1 cellular context compared by ENCODE assay signal in the genomic region with DNA sequence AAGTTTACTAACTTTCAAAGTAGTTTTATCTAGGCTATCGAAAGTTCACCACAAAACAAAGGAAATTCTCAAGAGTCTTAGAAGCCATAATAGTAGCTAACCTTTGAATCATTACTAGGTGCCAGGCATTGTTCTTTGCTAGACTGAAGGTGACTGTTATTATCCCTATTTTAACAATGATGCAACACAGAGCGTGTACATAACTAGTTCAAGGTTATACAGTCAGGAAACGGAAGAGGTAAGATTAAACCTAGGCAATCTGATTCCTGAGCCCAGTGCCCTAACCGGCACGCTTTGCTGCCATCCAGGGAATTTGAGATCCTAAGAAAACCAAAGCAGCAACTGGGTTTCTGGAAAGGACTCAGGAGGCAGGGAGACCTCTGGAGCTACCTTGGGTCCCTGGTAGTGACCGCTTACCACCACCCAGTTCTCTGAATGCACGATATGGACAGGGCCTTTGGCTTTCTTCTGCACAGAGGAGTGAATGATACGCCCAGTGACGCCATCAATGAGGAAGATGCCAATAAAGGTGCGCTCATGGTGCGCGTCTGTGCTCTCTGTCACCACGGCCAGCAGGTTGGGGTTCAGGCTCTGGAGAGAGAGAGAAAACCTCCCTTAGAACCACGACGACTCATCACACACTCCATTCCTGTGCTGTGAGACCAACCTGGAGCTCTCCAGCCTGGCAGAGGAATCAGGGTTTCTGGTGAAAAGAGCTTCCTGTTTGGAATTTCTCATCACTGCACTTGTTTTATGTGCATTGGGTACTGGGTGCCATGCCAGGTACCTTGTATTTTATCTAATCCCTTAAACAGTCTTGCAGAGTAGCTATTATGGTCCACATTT.
TF ChIP-seq lines count a peak whose summit lies in the region.

No MANE protein-coding gene starts in this region.

TF ChIP-seq in HepG2, 621 proteins besides CTCF, POLR2A, EP300 and RAD21 (continued from another document and continues in another):
- TF ChIP-seq, protein P1, sequence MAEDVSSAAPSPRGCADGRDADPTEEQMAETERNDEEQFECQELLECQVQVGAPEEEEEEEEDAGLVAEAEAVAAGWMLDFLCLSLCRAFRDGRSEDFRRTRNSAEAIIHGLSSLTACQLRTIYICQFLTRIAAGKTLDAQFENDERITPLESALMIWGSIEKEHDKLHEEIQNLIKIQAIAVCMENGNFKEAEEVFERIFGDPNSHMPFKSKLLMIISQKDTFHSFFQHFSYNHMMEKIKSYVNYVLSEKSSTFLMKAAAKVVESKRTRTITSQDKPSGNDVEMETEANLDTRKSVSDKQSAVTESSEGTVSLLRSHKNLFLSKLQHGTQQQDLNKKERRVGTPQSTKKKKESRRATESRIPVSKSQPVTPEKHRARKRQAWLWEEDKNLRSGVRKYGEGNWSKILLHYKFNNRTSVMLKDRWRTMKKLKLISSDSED (CRISPR knock-in tag; IDR thresholded peaks at IDR 0.05) = no peak
- no peak for TF ChIP-seq CHCHD3 (CRISPR knock-in tag; IDR thresholded peaks at IDR 0.05)
- TF ChIP-seq SMAD9 (CRISPR knock-in tag; IDR thresholded peaks at IDR 0.05) = no peak
- TF ChIP-seq, protein P2, sequence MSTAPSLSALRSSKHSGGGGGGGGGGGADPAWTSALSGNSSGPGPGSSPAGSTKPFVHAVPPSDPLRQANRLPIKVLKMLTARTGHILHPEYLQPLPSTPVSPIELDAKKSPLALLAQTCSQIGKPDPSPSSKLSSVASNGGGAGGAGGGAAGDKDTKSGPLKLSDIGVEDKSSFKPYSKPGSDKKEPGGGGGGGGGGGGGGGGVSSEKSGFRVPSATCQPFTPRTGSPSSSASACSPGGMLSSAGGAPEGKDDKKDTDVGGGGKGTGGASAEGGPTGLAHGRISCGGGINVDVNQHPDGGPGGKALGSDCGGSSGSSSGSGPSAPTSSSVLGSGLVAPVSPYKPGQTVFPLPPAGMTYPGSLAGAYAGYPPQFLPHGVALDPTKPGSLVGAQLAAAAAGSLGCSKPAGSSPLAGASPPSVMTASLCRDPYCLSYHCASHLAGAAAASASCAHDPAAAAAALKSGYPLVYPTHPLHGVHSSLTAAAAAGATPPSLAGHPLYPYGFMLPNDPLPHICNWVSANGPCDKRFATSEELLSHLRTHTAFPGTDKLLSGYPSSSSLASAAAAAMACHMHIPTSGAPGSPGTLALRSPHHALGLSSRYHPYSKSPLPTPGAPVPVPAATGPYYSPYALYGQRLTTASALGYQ (CRISPR knock-in tag; IDR thresholded peaks at IDR 0.05) = no peak
- no peak for TF ChIP-seq JUN (CRISPR knock-in tag; IDR thresholded peaks at IDR 0.05)
- TF ChIP-seq, protein P3, sequence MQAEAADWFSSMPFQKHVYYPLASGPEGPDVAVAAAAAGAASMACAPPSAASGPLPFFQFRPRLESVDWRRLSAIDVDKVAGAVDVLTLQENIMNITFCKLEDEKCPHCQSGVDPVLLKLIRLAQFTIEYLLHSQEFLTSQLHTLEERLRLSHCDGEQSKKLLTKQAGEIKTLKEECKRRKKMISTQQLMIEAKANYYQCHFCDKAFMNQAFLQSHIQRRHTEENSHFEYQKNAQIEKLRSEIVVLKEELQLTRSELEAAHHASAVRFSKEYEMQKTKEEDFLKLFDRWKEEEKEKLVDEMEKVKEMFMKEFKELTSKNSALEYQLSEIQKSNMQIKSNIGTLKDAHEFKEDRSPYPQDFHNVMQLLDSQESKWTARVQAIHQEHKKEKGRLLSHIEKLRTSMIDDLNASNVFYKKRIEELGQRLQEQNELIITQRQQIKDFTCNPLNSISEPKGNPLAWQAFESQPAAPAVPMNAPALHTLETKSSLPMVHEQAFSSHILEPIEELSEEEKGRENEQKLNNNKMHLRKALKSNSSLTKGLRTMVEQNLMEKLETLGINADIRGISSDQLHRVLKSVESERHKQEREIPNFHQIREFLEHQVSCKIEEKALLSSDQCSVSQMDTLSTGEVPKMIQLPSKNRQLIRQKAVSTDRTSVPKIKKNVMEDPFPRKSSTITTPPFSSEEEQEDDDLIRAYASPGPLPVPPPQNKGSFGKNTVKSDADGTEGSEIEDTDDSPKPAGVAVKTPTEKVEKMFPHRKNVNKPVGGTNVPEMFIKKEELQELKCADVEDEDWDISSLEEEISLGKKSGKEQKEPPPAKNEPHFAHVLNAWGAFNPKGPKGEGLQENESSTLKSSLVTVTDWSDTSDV (CRISPR knock-in tag; IDR thresholded peaks at IDR 0.05) = no peak
- TF ChIP-seq, protein P4, sequence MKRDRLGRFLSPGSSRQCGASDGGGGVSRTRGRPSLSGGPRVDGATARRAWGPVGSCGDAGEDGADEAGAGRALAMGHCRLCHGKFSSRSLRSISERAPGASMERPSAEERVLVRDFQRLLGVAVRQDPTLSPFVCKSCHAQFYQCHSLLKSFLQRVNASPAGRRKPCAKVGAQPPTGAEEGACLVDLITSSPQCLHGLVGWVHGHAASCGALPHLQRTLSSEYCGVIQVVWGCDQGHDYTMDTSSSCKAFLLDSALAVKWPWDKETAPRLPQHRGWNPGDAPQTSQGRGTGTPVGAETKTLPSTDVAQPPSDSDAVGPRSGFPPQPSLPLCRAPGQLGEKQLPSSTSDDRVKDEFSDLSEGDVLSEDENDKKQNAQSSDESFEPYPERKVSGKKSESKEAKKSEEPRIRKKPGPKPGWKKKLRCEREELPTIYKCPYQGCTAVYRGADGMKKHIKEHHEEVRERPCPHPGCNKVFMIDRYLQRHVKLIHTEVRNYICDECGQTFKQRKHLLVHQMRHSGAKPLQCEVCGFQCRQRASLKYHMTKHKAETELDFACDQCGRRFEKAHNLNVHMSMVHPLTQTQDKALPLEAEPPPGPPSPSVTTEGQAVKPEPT (CRISPR knock-in tag; IDR thresholded peaks at IDR 0.05; ENCODE audit: low read depth) = no peak
- no peak for TF ChIP-seq ZNF326 (CRISPR knock-in tag; IDR thresholded peaks at IDR 0.05; ENCODE audit: borderline replicate concordance)
- TF ChIP-seq, protein P5, sequence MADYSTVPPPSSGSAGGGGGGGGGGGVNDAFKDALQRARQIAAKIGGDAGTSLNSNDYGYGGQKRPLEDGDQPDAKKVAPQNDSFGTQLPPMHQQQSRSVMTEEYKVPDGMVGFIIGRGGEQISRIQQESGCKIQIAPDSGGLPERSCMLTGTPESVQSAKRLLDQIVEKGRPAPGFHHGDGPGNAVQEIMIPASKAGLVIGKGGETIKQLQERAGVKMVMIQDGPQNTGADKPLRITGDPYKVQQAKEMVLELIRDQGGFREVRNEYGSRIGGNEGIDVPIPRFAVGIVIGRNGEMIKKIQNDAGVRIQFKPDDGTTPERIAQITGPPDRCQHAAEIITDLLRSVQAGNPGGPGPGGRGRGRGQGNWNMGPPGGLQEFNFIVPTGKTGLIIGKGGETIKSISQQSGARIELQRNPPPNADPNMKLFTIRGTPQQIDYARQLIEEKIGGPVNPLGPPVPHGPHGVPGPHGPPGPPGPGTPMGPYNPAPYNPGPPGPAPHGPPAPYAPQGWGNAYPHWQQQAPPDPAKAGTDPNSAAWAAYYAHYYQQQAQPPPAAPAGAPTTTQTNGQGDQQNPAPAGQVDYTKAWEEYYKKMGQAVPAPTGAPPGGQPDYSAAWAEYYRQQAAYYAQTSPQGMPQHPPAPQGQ (CRISPR knock-in tag; IDR thresholded peaks at IDR 0.05; ENCODE audit: borderline replicate concordance) = no peak
- TF ChIP-seq ZNF777 (CRISPR knock-in tag; IDR thresholded peaks at IDR 0.05) = no peak
- no peak for TF ChIP-seq JARID2 (CRISPR knock-in tag; IDR thresholded peaks at IDR 0.05; ENCODE audit: insufficient replicate concordance)
- TF ChIP-seq ZNF282 (IDR thresholded peaks at IDR 0.05; ENCODE audit: partially characterized antibody) = no peak
- TF ChIP-seq NKX3-1 (CRISPR knock-in tag; IDR thresholded peaks at IDR 0.05) = no peak
- no peak for TF ChIP-seq RBM39 (IDR thresholded peaks at IDR 0.05; ENCODE audit: low read depth, low read length, poor library complexity, severe bottlenecking)
- TF ChIP-seq ZFP90 (CRISPR knock-in tag; IDR thresholded peaks at IDR 0.05; ENCODE audit: borderline replicate concordance) = no peak
- no peak for TF ChIP-seq ZNF17 (CRISPR knock-in tag; IDR thresholded peaks at IDR 0.05)
- no peak for TF ChIP-seq AHR (CRISPR knock-in tag; IDR thresholded peaks at IDR 0.05)
- TF ChIP-seq ZNF644 (CRISPR knock-in tag; IDR thresholded peaks at IDR 0.05; ENCODE audit: low read depth) = no peak
- no peak for TF ChIP-seq BRD4 (CRISPR knock-in tag; IDR thresholded peaks at IDR 0.05)
- TF ChIP-seq NR2C2 (CRISPR knock-in tag; IDR thresholded peaks at IDR 0.05; ENCODE audit: borderline replicate concordance) = peak; percentile 71
- TF ChIP-seq SOX5 (CRISPR knock-in tag; IDR thresholded peaks at IDR 0.05; ENCODE audit: borderline replicate concordance) = peak; percentile 100
- no peak for TF ChIP-seq DR1 (CRISPR knock-in tag; IDR thresholded peaks at IDR 0.05)
- TF ChIP-seq HOXA9 (CRISPR knock-in tag; IDR thresholded peaks at IDR 0.05; ENCODE audit: borderline replicate concordance) = no peak
- TF ChIP-seq ZKSCAN5 (CRISPR knock-in tag; IDR thresholded peaks at IDR 0.05) = no peak
- TF ChIP-seq TCF12 (IDR thresholded peaks at IDR 0.05) = no peak
- TF ChIP-seq TCF12 (CRISPR knock-in tag; IDR thresholded peaks at IDR 0.05) = no peak
- TF ChIP-seq, protein P6, sequence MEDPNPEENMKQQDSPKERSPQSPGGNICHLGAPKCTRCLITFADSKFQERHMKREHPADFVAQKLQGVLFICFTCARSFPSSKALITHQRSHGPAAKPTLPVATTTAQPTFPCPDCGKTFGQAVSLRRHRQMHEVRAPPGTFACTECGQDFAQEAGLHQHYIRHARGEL (CRISPR knock-in tag; IDR thresholded peaks at IDR 0.05) = no peak
- TF ChIP-seq JDP2 (CRISPR knock-in tag; IDR thresholded peaks at IDR 0.05; ENCODE audit: borderline replicate concordance) = no peak
- no peak for TF ChIP-seq ZFP41 (CRISPR knock-in tag; IDR thresholded peaks at IDR 0.05; ENCODE audit: borderline replicate concordance)
- no peak for TF ChIP-seq TOPORS (CRISPR knock-in tag; IDR thresholded peaks at IDR 0.05)
- peak; percentile 40; the same call in 1 of the 2 replicates for TF ChIP-seq HNF4G (IDR thresholded peaks at IDR 0.05; ENCODE audit: borderline replicate concordance, low read depth, low read length)
- no peak for TF ChIP-seq HNF4G (CRISPR knock-in tag; IDR thresholded peaks at IDR 0.05; ENCODE audit: borderline replicate concordance, low read depth)
- peak; percentile 93 for TF ChIP-seq BCL6 (CRISPR knock-in tag; IDR thresholded peaks at IDR 0.05)
- TF ChIP-seq YEATS2 (CRISPR knock-in tag; IDR thresholded peaks at IDR 0.05; ENCODE audit: borderline replicate concordance) = no peak; the same call in 1 of the 2 replicates
- peak; percentile 59; the same call in 1 of the 2 replicates for TF ChIP-seq FOXJ3 (CRISPR knock-in tag; IDR thresholded peaks at IDR 0.05; ENCODE audit: borderline replicate concordance)
- TF ChIP-seq ZNF10 (CRISPR knock-in tag; IDR thresholded peaks at IDR 0.05; ENCODE audit: borderline replicate concordance, low read depth) = no peak
- TF ChIP-seq NCOR1 (IDR thresholded peaks at IDR 0.05; ENCODE audit: borderline replicate concordance, low read length) = peak; percentile 45; the same call in 1 of the 2 replicates
- TF ChIP-seq, protein P7, sequence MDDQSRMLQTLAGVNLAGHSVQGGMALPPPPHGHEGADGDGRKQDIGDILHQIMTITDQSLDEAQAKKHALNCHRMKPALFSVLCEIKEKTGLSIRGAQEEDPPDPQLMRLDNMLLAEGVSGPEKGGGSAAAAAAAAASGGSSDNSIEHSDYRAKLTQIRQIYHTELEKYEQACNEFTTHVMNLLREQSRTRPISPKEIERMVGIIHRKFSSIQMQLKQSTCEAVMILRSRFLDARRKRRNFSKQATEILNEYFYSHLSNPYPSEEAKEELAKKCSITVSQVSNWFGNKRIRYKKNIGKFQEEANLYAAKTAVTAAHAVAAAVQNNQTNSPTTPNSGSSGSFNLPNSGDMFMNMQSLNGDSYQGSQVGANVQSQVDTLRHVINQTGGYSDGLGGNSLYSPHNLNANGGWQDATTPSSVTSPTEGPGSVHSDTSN (CRISPR knock-in tag; IDR thresholded peaks at IDR 0.05; ENCODE audit: borderline replicate concordance) = no peak
- TF ChIP-seq SPEN (CRISPR knock-in tag; IDR thresholded peaks at IDR 0.05; ENCODE audit: low read depth) = no peak
- no peak for TF ChIP-seq ZNF841 (CRISPR knock-in tag; IDR thresholded peaks at IDR 0.05; ENCODE audit: borderline replicate concordance)
- TF ChIP-seq, protein P8, sequence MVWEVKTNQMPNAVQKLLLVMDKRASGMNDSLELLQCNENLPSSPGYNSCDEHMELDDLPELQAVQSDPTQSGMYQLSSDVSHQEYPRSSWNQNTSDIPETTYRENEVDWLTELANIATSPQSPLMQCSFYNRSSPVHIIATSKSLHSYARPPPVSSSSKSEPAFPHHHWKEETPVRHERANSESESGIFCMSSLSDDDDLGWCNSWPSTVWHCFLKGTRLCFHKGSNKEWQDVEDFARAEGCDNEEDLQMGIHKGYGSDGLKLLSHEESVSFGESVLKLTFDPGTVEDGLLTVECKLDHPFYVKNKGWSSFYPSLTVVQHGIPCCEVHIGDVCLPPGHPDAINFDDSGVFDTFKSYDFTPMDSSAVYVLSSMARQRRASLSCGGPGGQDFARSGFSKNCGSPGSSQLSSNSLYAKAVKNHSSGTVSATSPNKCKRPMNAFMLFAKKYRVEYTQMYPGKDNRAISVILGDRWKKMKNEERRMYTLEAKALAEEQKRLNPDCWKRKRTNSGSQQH (CRISPR knock-in tag; IDR thresholded peaks at IDR 0.05; ENCODE audit: low read depth) = 0 out of 2 replicates have a peak, but pooled peaks have one; percentile 58
- no peak for TF ChIP-seq ZNF432 (CRISPR knock-in tag; IDR thresholded peaks at IDR 0.05; ENCODE audit: borderline replicate concordance)
- TF ChIP-seq ZNF343 (CRISPR knock-in tag; IDR thresholded peaks at IDR 0.05) = no peak
- TF ChIP-seq, protein P9, sequence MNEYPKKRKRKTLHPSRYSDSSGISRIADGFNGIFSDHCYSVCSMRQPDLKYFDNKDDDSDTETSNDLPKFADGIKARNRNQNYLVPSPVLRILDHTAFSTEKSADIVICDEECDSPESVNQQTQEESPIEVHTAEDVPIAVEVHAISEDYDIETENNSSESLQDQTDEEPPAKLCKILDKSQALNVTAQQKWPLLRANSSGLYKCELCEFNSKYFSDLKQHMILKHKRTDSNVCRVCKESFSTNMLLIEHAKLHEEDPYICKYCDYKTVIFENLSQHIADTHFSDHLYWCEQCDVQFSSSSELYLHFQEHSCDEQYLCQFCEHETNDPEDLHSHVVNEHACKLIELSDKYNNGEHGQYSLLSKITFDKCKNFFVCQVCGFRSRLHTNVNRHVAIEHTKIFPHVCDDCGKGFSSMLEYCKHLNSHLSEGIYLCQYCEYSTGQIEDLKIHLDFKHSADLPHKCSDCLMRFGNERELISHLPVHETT (CRISPR knock-in tag; conservative IDR thresholded peaks at IDR 0.05) = no peak
- TF ChIP-seq ZNF253 (CRISPR knock-in tag; IDR thresholded peaks at IDR 0.05; ENCODE audit: borderline replicate concordance) = no peak
- no peak for TF ChIP-seq SIN3A (IDR thresholded peaks at IDR 0.05; ENCODE audit: borderline replicate concordance, low read depth, low read length)
- no peak for TF ChIP-seq ZEB1 (IDR thresholded peaks at IDR 0.05; ENCODE audit: insufficient replicate concordance, low read depth)
- peak; percentile 89 for TF ChIP-seq ETV5 (CRISPR knock-in tag; IDR thresholded peaks at IDR 0.05; ENCODE audit: borderline replicate concordance)
- TF ChIP-seq TBX3 (IDR thresholded peaks at IDR 0.05; ENCODE audit: borderline replicate concordance) = peak; percentile 73; the same call in 1 of the 2 replicates
- TF ChIP-seq ZNF709 (CRISPR knock-in tag; IDR thresholded peaks at IDR 0.05) = no peak
- TF ChIP-seq ZNF101 (CRISPR knock-in tag; IDR thresholded peaks at IDR 0.05; ENCODE audit: borderline replicate concordance, low read depth) = no peak
- no peak for TF ChIP-seq KDM2A (CRISPR knock-in tag; IDR thresholded peaks at IDR 0.05; ENCODE audit: borderline replicate concordance, low read depth)
- no peak for TF ChIP-seq SMARCE1 (IDR thresholded peaks at IDR 0.05; ENCODE audit: borderline replicate concordance)
- no peak for TF ChIP-seq EED (CRISPR knock-in tag; IDR thresholded peaks at IDR 0.05)
- no peak for TF ChIP-seq HNRNPUL1 (IDR thresholded peaks at IDR 0.05; ENCODE audit: low read depth, low read length)
- TF ChIP-seq NFKBIZ (CRISPR knock-in tag; IDR thresholded peaks at IDR 0.05) = no peak
